In genomic region chr3:56691165-56692000, GRCh38 we compare ENCODE assay signal across 29 cellular contexts. TPM values are rescaled to one million over a fixed set of nuclear protein-coding genes. Genes with fewer than 3 reads are reported as not detected.
A peak's percentile ranks its signal among the peaks of the same experiment; 100 is the strongest.
DNase-seq lines count a peak whose midpoint lies in the region; ATAC-seq, FAIRE-seq and TF ChIP-seq lines count a peak whose summit lies in the region.
"Had no signal": no experiment of that assay in that cellular context is flagged by ENCODE, and none has a peak within 500 bp of the region (broad histone marks: within the 10 kb centered on the region; RNA-seq: fewer than 3 reads in every experiment).

No MANE protein-coding gene starts in this region.

- H4K8ac ChIP-seq in neuronal stem cell (ENCODE audit: low read depth, low read length) = no peak overlapping the region

- H3K36me3 ChIP-seq in neuronal stem cell (replicated peaks in 1 of 2; ENCODE audit: control insufficient read depth in 2 of 2, insufficient read depth in 2 of 2, low read length in 2 of 2) = no peaks in the 10 kb centered on the region
- H3K36me3 ChIP-seq: heart left ventricle, left ventricle myocardium inferior, prostate gland, tibial nerve had no signal

- no peak overlapping the region for H3K14ac ChIP-seq in neuronal stem cell (ENCODE audit: low read length)

- H3K27ac ChIP-seq in CD4-positive, alpha-beta T cell (ENCODE audit: low read depth, low read length) = no peak overlapping the region
- H3K27ac ChIP-seq in neuronal stem cell (replicated peaks; ENCODE audit: low read length) = no peak overlapping the region
- H3K27ac ChIP-seq in substantia nigra (ENCODE audit: low read depth, low read length, poor library complexity, severe bottlenecking) = no peak overlapping the region
- H3K27ac ChIP-seq: heart left ventricle, KMS-11, left ventricle myocardium inferior, prostate gland, skin epidermis, tibial nerve had no signal

- no peaks in the 10 kb centered on the region for H3K27me3 Mint-ChIP-seq in CD4-positive, alpha-beta T cell
- H3K27me3 Mint-ChIP-seq: activated CD8-positive, alpha-beta T cell treated with anti-CD3 and anti-CD28 coated beads for 36 hours had no signal

- CTCF ChIA-PET in CD4-positive, alpha-beta T cell (lab: Charles Lee) = no interaction called here

- H3K4me1 Mint-ChIP-seq in CD4-positive, alpha-beta T cell (ENCODE audit: low read depth) = peaks cover 37% of the 10 kb centered on the region
- H3K4me1 Mint-ChIP-seq: GM23338, WTC11 had no signal

- ATAC-seq in CD4-positive, alpha-beta T cell (ENCODE audit: poor library complexity) = no peak
- ATAC-seq: activated CD8-positive, alpha-beta T cell treated with anti-CD3 and anti-CD28 coated beads for 36 hours; GM23338; heart left ventricle; SK-N-SH treated with all-trans-retinoic acid at 6 μM for 48 hours; WTC11 had no signal

- H3K9ac ChIP-seq in neuronal stem cell (ENCODE audit: low read depth, low read length, poor library complexity) = no peak overlapping the region
- H3K9ac ChIP-seq: KMS-11 had no signal

- FAIRE-seq in GM18507 (lab: Jason Lieb, UNC) = peak; percentile 66
- FAIRE-seq: astrocyte had no signal

- H3K4me3 ChIP-seq in neuronal stem cell (ENCODE audit: low read length in 2 of 2) = no peak overlapping the region
- H3K4me3 ChIP-seq: GM23338, heart left ventricle, left ventricle myocardium inferior, prostate gland, skin epidermis, tibial nerve had no signal

- no peaks in the 10 kb centered on the region for H3K9me3 Mint-ChIP-seq in CD4-positive, alpha-beta T cell
- H3K9me3 Mint-ChIP-seq: activated CD8-positive, alpha-beta T cell treated with anti-CD3 and anti-CD28 coated beads for 36 hours; GM23338; neural crest cell had no signal

- H2AFZ ChIP-seq in neuronal stem cell (ENCODE audit: low read length) = no peak overlapping the region
- H2AFZ ChIP-seq: GM23338 had no signal

- no peak overlapping the region for H4K91ac ChIP-seq in neuronal stem cell (ENCODE audit: low read depth, low read length, poor library complexity)

- WGBS in neuronal stem cell (ENCODE audit: extremely low coverage in 2 of 2, insufficient read length in 2 of 2, insufficient replicate concordance in 1 of 2), 2 donors = no CpG with 5 or more reads among the region's 19 CpGs

- H3K18ac ChIP-seq in neuronal stem cell (ENCODE audit: low read length) = no peak overlapping the region

- H3K23ac ChIP-seq in neuronal stem cell (ENCODE audit: low read depth, low read length, poor library complexity) = no peak overlapping the region

- H3K27me3 ChIP-seq in CD4-positive, alpha-beta T cell (ENCODE audit: control insufficient read depth, insufficient read depth, low read length) = no peaks in the 10 kb centered on the region
- peaks cover 0 to 3% (median 0%) of the 10 kb centered on the region in 3 experiments for H3K27me3 ChIP-seq in neuronal stem cell (ENCODE audit: control insufficient read depth in 3 of 3, insufficient read depth in 3 of 3, low read depth in 1 of 3, low read length in 3 of 3)
- H3K27me3 ChIP-seq: heart left ventricle, tibial nerve had no signal

- no peak overlapping the region for H3K27ac Mint-ChIP-seq in CD4-positive, alpha-beta T cell
- H3K27ac Mint-ChIP-seq: GM23338, WTC11 had no signal

- H2BK15ac ChIP-seq in neuronal stem cell (ENCODE audit: low read length) = no peak overlapping the region

- H2BK120ac ChIP-seq in neuronal stem cell (ENCODE audit: low read depth, low read length) = no peak overlapping the region

- no peaks in the 10 kb centered on the region for H3K36me3 Mint-ChIP-seq in CD4-positive, alpha-beta T cell (ENCODE audit: low read depth)
- H3K36me3 Mint-ChIP-seq: WTC11 had no signal

- TF ChIP-seq CTCF in CD4-positive, alpha-beta T cell (IDR thresholded peaks at IDR 0.05) = no peak

- H3K79me1 ChIP-seq in neuronal stem cell (ENCODE audit: low read depth, low read length) = no peaks in the 10 kb centered on the region

- no peak for DNase-seq in CD4-positive, alpha-beta T cell
- DNase-seq in GM18507 (ENCODE audit: extremely low spot score, insufficient read length, low read depth) (no peak), RPMI7951 (ENCODE audit: low read depth) (peak; percentile 15), glomerular visceral epithelial cell (ENCODE audit: extremely low spot score) (peak; percentile 16), neuronal stem cell (ENCODE audit: low spot score) (no peak), substantia nigra (lab: John Stamatoyannopoulos, UW) (no peak)
- DNase-seq in stimulated activated CD4-positive, alpha-beta T cell treated with anti-CD3 and anti-CD28 coated beads, Interleukin-2, amount 100 ng/mL, for 48 hours = no peak
- DNase-seq: activated CD8-positive, alpha-beta T cell treated with anti-CD3 and anti-CD28 coated beads for 36 hours; activated naive CD4-positive, alpha-beta T cell treated with anti-CD3 and anti-CD28 coated beads, Interleukin-2, amount 50 U/mL, for 16 hours; activated T-cell treated with anti-CD3 and anti-CD28 coated beads, Interleukin-2, amount 50 U/mL, for 1 hour; AML-193; COR-L47; effector CD8-positive, alpha-beta T cell; heart left ventricle; left ventricle myocardium inferior; NCI-H1092; NCI-H2029; NCI-H446 treated with DMSO at 0.1 percent for 48 hours; RPMI8226; stimulated activated naive CD4-positive, alpha-beta T cell treated with Interleukin-2 at 50 U/mL for 16 hours had no signal

- H3K4me3 Mint-ChIP-seq in CD4-positive, alpha-beta T cell = peak overlapping the region; percentile 50
- H3K4me3 Mint-ChIP-seq: GM23338, neural crest cell, WTC11 had no signal

- H3K4ac ChIP-seq in neuronal stem cell (ENCODE audit: low read length) = no peak overlapping the region

- H2BK12ac ChIP-seq in neuronal stem cell (ENCODE audit: low read length) = no peak overlapping the region

- H3K4me2 ChIP-seq in neuronal stem cell (ENCODE audit: insufficient read depth, low read length, poor library complexity, severe bottlenecking) = no peak overlapping the region
- H3K4me2 ChIP-seq: GM23338, KMS-11 had no signal

- intact Hi-C loops in CD4-positive, alpha-beta T cell (cut with DNase I, micrococcal nuclease) = no loop called here

- no peak overlapping the region for H2BK5ac ChIP-seq in neuronal stem cell (ENCODE audit: low read length)

- H3K4me1 ChIP-seq in neuronal stem cell (ENCODE audit: control insufficient read depth in 2 of 2, insufficient read depth in 1 of 2, low read depth in 1 of 2, low read length in 2 of 2) = no peaks in the 10 kb centered on the region
- H3K4me1 ChIP-seq: left ventricle myocardium inferior, prostate gland, tibial nerve had no signal

- POLR2A ChIA-PET in CD4-positive, alpha-beta T cell (lab: Charles Lee) = interaction anchor here (0.6 to 6.7 kb wide), 3 partner anchors 8 to 109 kb away, joined by 3 to 102 read pairs (median 32); partner anchors contain the start of genes ARHGEF3 and TASOR

- no peak overlapping the region for H2AK5ac ChIP-seq in neuronal stem cell (ENCODE audit: low read depth, low read length)

- H3K9me3 ChIP-seq in CD4-positive, alpha-beta T cell (ENCODE audit: control insufficient read depth, low read length) = no peaks in the 10 kb centered on the region
- no peaks in the 10 kb centered on the region for H3K9me3 ChIP-seq in neuronal stem cell (replicated peaks in 1 of 2; ENCODE audit: control insufficient read depth in 2 of 2, insufficient read depth in 1 of 2, low read depth in 1 of 2, low read length in 2 of 2)
- H3K9me3 ChIP-seq: heart left ventricle, left ventricle myocardium inferior, prostate gland, tibial nerve had no signal

RNA-seq across cellular contexts. Expression of gene TASOR, which starts 8.3 kb away (rescaled TPM):
- 10 to 100 TPM; 37.6 to 40.7 TPM for total RNA-seq in CD4-positive, alpha-beta T cell
- 69.0 and 86.3 TPM in 2 replicates for total RNA-seq in RPMI7951 (2014; rRNA removed; shearing (Covaris generic))
- polyA plus RNA-seq in neuronal stem cell (2013, experiment 1 of 2) = 37.7 TPM
- 38.9 TPM for polyA plus RNA-seq in neuronal stem cell (2013, experiment 2 of 2)

Comparison
In these comparisons a context has a peak if more than half of its experiments do, and no peak if none do; other contexts are left out.
1. DNase-seq: peak in RPMI7951 (single experiment) and glomerular visceral epithelial cell (single experiment); none in CD4-positive, alpha-beta T cell (0 of 10), GM18507 (single experiment), neuronal stem cell (single experiment), substantia nigra (0 of 49) and stimulated activated CD4-positive, alpha-beta T cell treated with anti-CD3 and anti-CD28 coated beads, Interleukin-2, amount 100 ng/mL, for 48 hours (0 of 2).